In genomic region chr11:18588297-18589252, GRCh38 we compare ENCODE assay signal across 8 cellular contexts. TPM values are rescaled to one million over a fixed set of nuclear protein-coding genes. Genes with fewer than 3 reads are reported as not detected.
DNase-seq lines count a peak whose midpoint lies in the region; ATAC-seq, FAIRE-seq and TF ChIP-seq lines count a peak whose summit lies in the region.

Gene UEVLD (minus strand): TSS chr11:18588734. CDS start chr11:18588654, 80 bp downstream.

- ATAC-seq in GM18517 (IDR thresholded peaks at IDR 0.05; ENCODE audit: unreplicated experiment) (peak; percentile 53), HG03064 (IDR thresholded peaks at IDR 0.05; ENCODE audit: low read depth, unreplicated experiment) (peak; percentile 63), HepG2 (peak; percentile 93)

- H3K27me3 ChIP-seq in A673 (replicated peaks; ENCODE audit: insufficient read depth, low read depth, low read length, poor library complexity) = no peaks in the 10 kb centered on the region
- no peaks in the 10 kb centered on the region for H3K27me3 ChIP-seq in duodenal mucosa (ENCODE audit: control insufficient read depth in 1 of 2, insufficient read depth in 2 of 2, low read length in 2 of 2)
- H3K27me3 ChIP-seq in HepG2 (ENCODE audit: control insufficient read depth in 1 of 2, insufficient read depth in 2 of 2, low read length in 2 of 2) = no peaks in the 10 kb centered on the region

- intact Hi-C loops in A673 (cut with micrococcal nuclease; ENCODE audit: unreplicated experiment) (no loop called here), HepG2 (cut with micrococcal nuclease; ENCODE audit: unreplicated experiment) (loop anchor here (1.0 to 2.0 kb wide), 4 partner anchors 9 to 62 kb away; partner anchors contain the start of genes SPTY2D1 and TSG101)

- H3K36me3 ChIP-seq in A673 (ENCODE audit: insufficient read depth, low read length, poor library complexity, severe bottlenecking) (no peaks in the 10 kb centered on the region), duodenal mucosa (ENCODE audit: control insufficient read depth in 1 of 2, insufficient read depth in 2 of 2, low read length in 2 of 2) (no peaks in the 10 kb centered on the region), HepG2 (replicated peaks in 1 of 2; ENCODE audit: control insufficient read depth in 1 of 2, insufficient read depth in 2 of 2, low read length in 2 of 2) (no peaks in the 10 kb centered on the region)

- TF ChIP-seq EP300 in HepG2 (IDR thresholded peaks at IDR 0.05; ENCODE audit: low read depth in 2 of 2, low read length in 2 of 2) = 0 out of 4 replicates have a peak, but pooled peaks of 1 of the 2 experiments have one; percentile 34
- no peak for TF ChIP-seq EP300 in HepG2 (CRISPR knock-in tag; IDR thresholded peaks at IDR 0.05; ENCODE audit: borderline replicate concordance)

- H3K4me3 ChIP-seq in A673 (ENCODE audit: low read depth, low read length, poor library complexity, severe bottlenecking) (peak within 1 kb of the TSS; percentile 76), duodenal mucosa (ENCODE audit: low read depth in 1 of 2, low read length in 2 of 2) (peak within 1 kb of the TSS; percentile 86 to 95), HepG2 (replicated peaks in 1 of 3; ENCODE audit: insufficient read depth in 1 of 3, low read depth in 2 of 3, low read length in 3 of 3) (peak within 1 kb of the TSS; percentile 82 to 89 (median 83))

- no peaks in the 10 kb centered on the region for H4K20me1 ChIP-seq in HepG2 (ENCODE audit: insufficient read depth, low read length)

- peak; percentile 85 for DNase-seq in A673 (ENCODE audit: low spot score)
- DNase-seq in NCI-H446 treated with DMSO at 0.1 percent for 48 hours (lab: John Stamatoyannopoulos, UW) = peak; percentile 72
- DNase-seq in activated CD4-positive, alpha-beta T cell treated with anti-CD3 and anti-CD28 coated beads, Interleukin-2, amount 50 U/mL, for 24 hours (ENCODE audit: low read depth in 1 of 2, low spot score in 1 of 2) = peak; percentile 49 to 52
- DNase-seq in HepG2 (ENCODE audit: low spot score) = peak; percentile 81
- DNase-seq in stimulated activated CD4-positive, alpha-beta T cell treated with anti-CD3 and anti-CD28 coated beads, Interleukin-2, amount 100 ng/mL, for 4 hours (ENCODE audit: low read depth) = peak; percentile 33

- H2AFZ ChIP-seq in HepG2 (ENCODE audit: low read length) = peak within 1 kb of the TSS; percentile 99

- peaks cover 32% of the 10 kb centered on the region for H3K79me2 ChIP-seq in HepG2 (ENCODE audit: insufficient read depth, low read length)

- H3K9ac ChIP-seq in duodenal mucosa (ENCODE audit: low read depth in 1 of 2, low read length in 2 of 2) (peak within 1 kb of the TSS; percentile 75 to 78), HepG2 (ENCODE audit: insufficient read depth, low read depth, low read length) (peak within 1 kb of the TSS; percentile 88)

- no TSS peak for BruUV-seq in A673 (replicated peaks; lab: Mats Ljungman, UMichigan)
- BruUV-seq in HepG2 (replicated peaks; lab: Mats Ljungman, UMichigan) = no TSS peak

- in situ Hi-C loops in HepG2 (cut with HindIII; ENCODE audit: extremely low pct_ligation_motif_present, low pct_unique_long_range_greater_than_20kb) = no loop called here

- TF ChIP-seq CTCF in A673 (conservative IDR thresholded peaks at IDR 0.05; ENCODE audit: low read depth, low read length) = no peak
- peak; percentile 13 for TF ChIP-seq CTCF in HepG2 (CRISPR knock-in tag; IDR thresholded peaks at IDR 0.05)

- H3K4me1 ChIP-seq in A673 (ENCODE audit: insufficient read depth, low read length, poor library complexity, severe bottlenecking) (peaks cover 8% of the 10 kb centered on the region), duodenal mucosa (ENCODE audit: control insufficient read depth in 1 of 2, insufficient read depth in 2 of 2, low read length in 2 of 2) (peaks cover 27 to 29% of the 10 kb centered on the region in 2 donors), HepG2 (ENCODE audit: insufficient read depth, low read length) (peaks cover 48% of the 10 kb centered on the region)

- CTCF ChIA-PET in A673 (lab: Charles Lee) = no interaction called here
- CTCF ChIA-PET in HepG2 (lab: Yijun Ruan, JAX; ENCODE audit: low intra/inter-chr PET ratio, low total read pairs) = no interaction called here

- no peak for TF ChIP-seq RAD21 in HepG2 (CRISPR knock-in tag; IDR thresholded peaks at IDR 0.05)

- WGBS in HepG2 (ENCODE audit: low lambda C conversion rate) = 2% methylated on average over 32 of the region's 50 CpGs

- H3K9me3 ChIP-seq in A673 (ENCODE audit: low read depth, low read length, poor library complexity, severe bottlenecking) = no peaks in the 10 kb centered on the region
- no peaks in the 10 kb centered on the region for H3K9me3 ChIP-seq in duodenal mucosa (ENCODE audit: control insufficient read depth in 1 of 2, low read length in 2 of 2)
- no peaks in the 10 kb centered on the region for H3K9me3 ChIP-seq in HepG2 (ENCODE audit: low read length)

- peak; percentile 49 for FAIRE-seq in HepG2 (lab: Jason Lieb, UNC)

- peak; percentile 81 to 92 for TF ChIP-seq POLR2A in HepG2 (IDR thresholded peaks at IDR 0.05; ENCODE audit: insufficient read depth in 1 of 2, low read depth in 2 of 2, low read length in 2 of 2)

- POLR2A ChIA-PET in A673 (lab: Charles Lee; ENCODE audit: low non-redundant PET) (no interaction called here), HepG2 (lab: Yijun Ruan, JAX) (interaction anchor here (0.6 to 3.5 kb wide), 7 partner anchors 10 to 205 kb away, joined by 3 to 18 read pairs (median 3); partner anchors contain the start of genes LDHA and TSG101)

- H3K4me2 ChIP-seq in HepG2 (ENCODE audit: low read depth, low read length) = peak within 1 kb of the TSS; percentile 83

- H3K27ac ChIP-seq in A673 (ENCODE audit: low read depth, low read length, poor library complexity, severe bottlenecking) (peak within 1 kb of the TSS; percentile 72), duodenal mucosa (ENCODE audit: low read depth, low read length) (peak within 1 kb of the TSS; percentile 60), HepG2 (ENCODE audit: extremely low read length, insufficient read depth, low read length) (peak within 1 kb of the TSS; percentile 70)

TF ChIP-seq in HepG2, 621 proteins besides CTCF, POLR2A, EP300 and RAD21 (continues in another document):
- peak; percentile 91 for TF ChIP-seq ZNF616 (CRISPR knock-in tag; IDR thresholded peaks at IDR 0.05; ENCODE audit: low read depth)
- no peak for TF ChIP-seq POLR2AphosphoS2 (IDR thresholded peaks at IDR 0.05; ENCODE audit: low read depth, low read length)
- no peak for TF ChIP-seq PREB (CRISPR knock-in tag; IDR thresholded peaks at IDR 0.05)
- TF ChIP-seq ZNF605 (CRISPR knock-in tag; IDR thresholded peaks at IDR 0.05) = peak; percentile 76; the same call in 1 of the 2 replicates
- 0 out of 2 replicates have a peak, but pooled peaks have one; percentile 24 for TF ChIP-seq SIX4 (CRISPR knock-in tag; IDR thresholded peaks at IDR 0.05)
- peak; percentile 78 for TF ChIP-seq ZNF503 (CRISPR knock-in tag; IDR thresholded peaks at IDR 0.05)
- TF ChIP-seq RFXAP (CRISPR knock-in tag; IDR thresholded peaks at IDR 0.05; ENCODE audit: borderline replicate concordance) = 0 out of 2 replicates have a peak, but pooled peaks have one; percentile 58

RNA-seq across cellular contexts. Expression of gene UEVLD, which starts in this region (rescaled TPM):
- total RNA-seq in A673 (2021) = 17.5 and 17.8 TPM in 2 replicates
- 13.7 and 21.1 TPM in 2 replicates for total RNA-seq in HepG2 (2016; rRNA removed; fragmentation: Illumina TruSeq; extraction: Trizol)
- total RNA-seq in HepG2 (2016; cell fraction: cytosol; rRNA removed; fragmentation: Illumina TruSeq; extraction: Trizol; ENCODE audit: low read depth) = 4.0 and 5.2 TPM in 2 replicates
- 10.6 and 18.2 TPM in 2 replicates for total RNA-seq in HepG2 (2016; cell fraction: insoluble cytoplasmic fraction; rRNA removed; fragmentation: Illumina TruSeq; extraction: Trizol)
- 4.6 and 4.8 TPM in 2 replicates for total RNA-seq in HepG2 (2016; cell fraction: membrane; rRNA removed; fragmentation: Illumina TruSeq; extraction: Trizol)
- 7.3 and 11.3 TPM in 2 replicates for total RNA-seq in HepG2 (2016; cell fraction: nucleus; rRNA removed; fragmentation: Illumina TruSeq; extraction: Trizol)
- polyA plus RNA-seq in HepG2 (2011; rRNA removed) = 5.4 and 5.7 TPM in 2 replicates
- polyA plus RNA-seq in HepG2 (2011; cell fraction: cytosol; rRNA removed) = 2.8 and 6.2 TPM in 2 replicates
- 1.9 and 2.2 TPM in 2 replicates for polyA plus RNA-seq in HepG2 (2011; cell fraction: nucleus; rRNA removed)
- 6.7 and 6.9 TPM in 2 replicates for polyA plus RNA-seq in HepG2 (2012)
- 0.79 and 0.94 TPM in 2 replicates for polyA plus RNA-seq in HepG2 (2016; cell fraction: cytosol; fragmentation: Illumina TruSeq; extraction: Trizol; ENCODE audit: low read depth)
- polyA plus RNA-seq in HepG2 (2016; cell fraction: insoluble cytoplasmic fraction; fragmentation: Illumina TruSeq; extraction: Trizol; ENCODE audit: low read depth) = 11.7 and 12.9 TPM in 2 replicates
- 1.8 and 2.0 TPM in 2 replicates for polyA plus RNA-seq in HepG2 (2016; cell fraction: membrane; fragmentation: Illumina TruSeq; extraction: Trizol; ENCODE audit: low read depth)
- polyA plus RNA-seq in HepG2 (2016; cell fraction: nucleus; fragmentation: Illumina TruSeq; extraction: Trizol; ENCODE audit: insufficient read depth, low read depth) = 5.8 and 7.6 TPM in 2 replicates
- polyA minus RNA-seq in HepG2 (2011; rRNA and poly(A)+ RNA removed; ENCODE audit: low replicate concordance) = 5.8 and 13.5 TPM in 2 replicates
- 3.6 and 3.9 TPM in 2 replicates for polyA minus RNA-seq in HepG2 (2011; cell fraction: cytosol; rRNA and poly(A)+ RNA removed)
- 9.1 and 11.7 TPM in 2 replicates for polyA minus RNA-seq in HepG2 (2011; cell fraction: nucleus; rRNA and poly(A)+ RNA removed)

Comparison
In these comparisons a context has a peak if more than half of its experiments do, and no peak if none do; other contexts are left out.
1. Peak in every context shown above with its lines: DNase-seq, ATAC-seq, H3K4me3 ChIP-seq and H3K27ac ChIP-seq.
2. DNase-seq: peak in every context shown above with its lines; median percentile 85 in A673; 81 in HepG2; 72 in NCI-H446 treated with DMSO at 0.1 percent for 48 hours; 50 in activated CD4-positive, alpha-beta T cell treated with anti-CD3 and anti-CD28 coated beads, Interleukin-2, amount 50 U/mL, for 24 hours; 33 in stimulated activated CD4-positive, alpha-beta T cell treated with anti-CD3 and anti-CD28 coated beads, Interleukin-2, amount 100 ng/mL, for 4 hours.